Comparison of ENCODE assay signal across 12 cellular contexts in the genomic region with DNA sequence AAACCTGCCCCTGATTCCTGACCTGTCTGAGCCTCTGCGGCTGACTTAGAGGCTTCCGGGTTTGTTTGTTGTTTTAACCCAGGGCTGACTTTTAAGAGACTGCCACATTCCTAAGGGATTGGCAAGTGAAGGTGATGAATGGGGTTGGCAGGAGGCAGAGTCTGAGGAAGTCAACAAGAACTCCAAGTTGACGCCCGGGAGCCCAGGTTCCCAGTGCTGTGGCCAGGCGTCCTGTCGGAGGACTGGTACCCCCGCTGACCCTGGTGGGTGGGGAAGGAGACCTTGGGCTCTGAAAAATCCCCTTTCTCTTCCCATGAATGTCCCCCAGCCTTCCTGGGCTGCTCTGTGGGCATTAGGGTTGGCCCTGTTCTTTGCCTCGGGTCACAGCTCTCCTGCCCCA. TPM values are rescaled to one million over a fixed set of nuclear protein-coding genes. Genes with fewer than 3 reads are reported as not detected.
DNase-seq lines count a peak whose midpoint lies in the region; ATAC-seq and FAIRE-seq lines count a peak whose summit lies in the region.
"Had no signal": no experiment of that assay in that cellular context is flagged by ENCODE, and none has a peak within 500 bp of the region (broad histone marks: within the 10 kb centered on the region; RNA-seq: fewer than 3 reads in every experiment).

No MANE protein-coding gene starts in this region.

- no peak for ATAC-seq in left lobe of liver

- in situ Hi-C loops in T47D (cut with HindIII; ENCODE audit: low pct_unique_long_range_greater_than_20kb, low sequenced_read_pairs) = no loop called here

- FAIRE-seq in urothelium cell line (lab: Jason Lieb, UNC) = no peak
- FAIRE-seq: A204.1 had no signal

- peak; percentile 28 for DNase-seq in SIG-M5 treated with dmso at 0.1 percent for 504 hours (lab: John Stamatoyannopoulos, UW; ENCODE audit: unreplicated experiment)
- no peak for DNase-seq in SIG-M5 (lab: John Stamatoyannopoulos, UW)
- DNase-seq in T47D (ENCODE audit: low read depth in 1 of 2, low spot score in 1 of 2) = peak; percentile 42 to 87
- peak; percentile 87 for DNase-seq in left kidney (ENCODE audit: low read depth, low spot score)
- DNase-seq in urothelium cell line (ENCODE audit: low spot score) = peak; percentile 88
- DNase-seq in NCI-H748 (lab: John Stamatoyannopoulos, UW; ENCODE audit: unreplicated experiment) = no peak
- no peak for DNase-seq in left lobe of liver (ENCODE audit: low spot score)
- no peak for DNase-seq in activated naive CD4-positive, alpha-beta T cell treated with Interleukin-2 at 50 U/mL for 16 hours
- DNase-seq: NCI-H446 treated with DMSO at 0.1 percent for 48 hours had no signal

RNA-seq across cellular contexts. Expression of gene EPS8L3, which starts 19.7 kb away (rescaled TPM):
- 0.15 TPM for total RNA-seq in left lobe of liver
- total RNA-seq: activated CD8-positive, alpha-beta memory T cell treated with anti-CD3 and anti-CD28 coated beads for 36 hours; suprapubic skin had no signal

RNA-seq across cellular contexts. Expression of gene GSTM3, which starts 42.6 kb away (rescaled TPM):
- 3.0 TPM for total RNA-seq in left lobe of liver

Comparison
In these comparisons a context has a peak if more than half of its experiments do, and no peak if none do; other contexts are left out.
1. DNase-seq: peak in SIG-M5 treated with dmso at 0.1 percent for 504 hours (single experiment), T47D (2 of 2), left kidney (single experiment) and urothelium cell line (single experiment); none in SIG-M5 (single experiment), NCI-H748 (single experiment), left lobe of liver (single experiment) and activated naive CD4-positive, alpha-beta T cell treated with Interleukin-2 at 50 U/mL for 16 hours (single experiment).